Comparison of ENCODE assay signal across 8 cellular contexts in the genomic region with DNA sequence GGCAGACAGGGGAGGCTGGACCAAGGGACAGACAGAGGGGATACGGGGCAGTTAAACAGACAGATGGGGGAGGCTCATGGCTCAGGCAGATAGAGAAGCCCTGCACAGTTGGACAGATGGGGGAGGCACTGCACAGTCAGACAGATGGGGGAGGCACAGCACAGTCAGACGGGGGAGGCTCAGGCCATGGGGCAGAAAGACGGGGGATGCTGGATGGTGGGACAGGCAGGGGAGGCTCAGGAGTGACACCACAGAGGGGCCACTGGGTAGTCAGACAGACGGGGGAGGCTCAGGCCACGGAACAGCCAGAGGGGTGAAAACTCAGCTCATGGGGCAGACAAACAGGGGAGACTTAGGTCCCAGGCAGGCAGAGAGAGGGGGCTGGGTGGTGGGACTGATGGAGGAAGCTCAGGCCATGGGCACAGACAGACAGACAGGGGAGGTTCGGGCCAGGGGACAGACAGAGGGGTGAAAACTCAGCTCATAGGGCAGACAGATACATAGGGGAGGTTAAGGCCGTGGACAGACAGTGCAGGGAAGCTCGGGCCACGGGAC. TPM values are rescaled to one million over a fixed set of nuclear protein-coding genes. Genes with fewer than 3 reads are reported as not detected.
A peak's percentile ranks its signal among the peaks of the same experiment; 100 is the strongest.
DNase-seq lines count a peak whose midpoint lies in the region; ATAC-seq and TF ChIP-seq lines count a peak whose summit lies in the region.

No MANE protein-coding gene starts in this region.

- H3K27ac Mint-ChIP-seq in CD8-positive, alpha-beta memory T cell = peak overlapping the region; percentile 91 to 99 (median 95)

- H3K27me3 Mint-ChIP-seq in CD8-positive, alpha-beta memory T cell = no peaks in the 10 kb centered on the region

- H4K20me1 ChIP-seq in PC-9 (ENCODE audit: insufficient read depth) = peaks cover 12% of the 10 kb centered on the region

- peaks cover 35 to 42% (median 36%) of the 10 kb centered on the region in 3 donors for H3K4me1 Mint-ChIP-seq in CD8-positive, alpha-beta memory T cell

- POLR2A ChIA-PET in CD8-positive, alpha-beta memory T cell (lab: Charles Lee) = interaction anchor here (0.5 to 1.5 kb wide), 3 partner anchors 9 to 48 kb away, joined by 3 to 4 read pairs (median 4); no protein-coding TSS in a partner anchor
- POLR2A ChIA-PET in PC-9 (lab: Charles Lee; ENCODE audit: unreplicated experiment) = interaction anchor here (0.6 kb wide), 1 partner anchor 17 kb away, joined by 3 read pairs; no protein-coding TSS in a partner anchor

- H2AFZ ChIP-seq in PC-9 = 0 out of 2 replicates have a peak overlapping the region, but pooled peaks have one; percentile 48

- peaks cover 22% of the 10 kb centered on the region for H3K79me2 ChIP-seq in PC-9 (ENCODE audit: low read depth)

- 9 to 16% (median 10%) methylated on average over 9 of the region's 9 CpGs for WGBS in ovary, 3 donors

- peak overlapping the region; percentile 93 to 98 (median 95) for H3K4me3 Mint-ChIP-seq in CD8-positive, alpha-beta memory T cell

- H3K4me1 ChIP-seq in CD8-positive, alpha-beta memory T cell (ENCODE audit: insufficient read depth, low read length) = peaks cover 44% of the 10 kb centered on the region
- peaks cover 16% of the 10 kb centered on the region; the same call in 1 of the 2 replicates for H3K4me1 ChIP-seq in PC-9 (replicated peaks; ENCODE audit: insufficient read depth)
- H3K4me1 ChIP-seq in ovary (ENCODE audit: insufficient read depth) = peaks cover 10% of the 10 kb centered on the region

- no peaks in the 10 kb centered on the region for H3K9me3 ChIP-seq in CD8-positive, alpha-beta memory T cell (ENCODE audit: low read length)
- H3K9me3 ChIP-seq in PC-9 (ENCODE audit: insufficient read depth, low read depth) (no peaks in the 10 kb centered on the region), ovary (no peaks in the 10 kb centered on the region)

- H3F3A ChIP-seq in PC-9 (ENCODE audit: insufficient read depth, low read depth) = peaks cover 8% of the 10 kb centered on the region

- intact Hi-C loops in PC-9 (cut with micrococcal nuclease; ENCODE audit: unreplicated experiment) = loop anchor here (5.0 kb wide), 1 partner anchor 71 kb away; the partner anchor contains the start of gene CACTIN
- intact Hi-C loops in ovary (cut with DNase I) = no loop called here

- no peak for DNase-seq in CD8-positive, alpha-beta memory T cell
- DNase-seq in PC-9 (no peak), epithelial cell of proximal tubule (ENCODE audit: low read depth) (no peak), ovary (no peak), hepatic stellate cell (ENCODE audit: low spot score) (no peak)

- H3K4me2 ChIP-seq in PC-9 = peak overlapping the region; percentile 81

- no peaks in the 10 kb centered on the region for H3K36me3 ChIP-seq in CD8-positive, alpha-beta memory T cell (ENCODE audit: insufficient read depth, low read length)
- H3K36me3 ChIP-seq in PC-9 (ENCODE audit: low read depth) (no peaks in the 10 kb centered on the region), ovary (no peaks in the 10 kb centered on the region)

- ATAC-seq in HG03378 (IDR thresholded peaks at IDR 0.05; ENCODE audit: unreplicated experiment) (no peak), GM18861 (IDR thresholded peaks at IDR 0.05; ENCODE audit: unreplicated experiment) (no peak), HG03045 (IDR thresholded peaks at IDR 0.05; ENCODE audit: unreplicated experiment) (no peak)

- H3K36me3 Mint-ChIP-seq in CD8-positive, alpha-beta memory T cell = peaks cover 0 to 9% (median 2%) of the 10 kb centered on the region in 3 donors

- CTCF ChIA-PET in CD8-positive, alpha-beta memory T cell (lab: Charles Lee) = interaction anchor here (0.8 to 7.0 kb wide), 4 partner anchors 10 to 109 kb away, joined by 3 to 62 read pairs (median 4); partner anchors contain the start of gene GIPC3
- CTCF ChIA-PET in PC-9 (lab: Charles Lee) = interaction anchor here (0.9 kb wide), 1 partner anchor 12 kb away, joined by 3 read pairs; no protein-coding TSS in a partner anchor

- peak overlapping the region; percentile 69 for H3K27ac ChIP-seq in CD8-positive, alpha-beta memory T cell (ENCODE audit: low read depth, low read length)
- H3K27ac ChIP-seq in PC-9 (no peak overlapping the region), ovary (no peak overlapping the region)

- TF ChIP-seq EP300 in ovary (IDR thresholded peaks at IDR 0.05) = no peak

- TF ChIP-seq POLR2A in ovary (IDR thresholded peaks at IDR 0.05) = no peak

- H3K27me3 ChIP-seq in CD8-positive, alpha-beta memory T cell (ENCODE audit: insufficient read depth, low read length, poor library complexity, severe bottlenecking) = no peaks in the 10 kb centered on the region
- H3K27me3 ChIP-seq in PC-9 (ENCODE audit: insufficient read depth, low read depth) = no peaks in the 10 kb centered on the region
- H3K27me3 ChIP-seq in ovary = no peaks in the 10 kb centered on the region

- TF ChIP-seq CTCF in PC-9 (conservative IDR thresholded peaks at IDR 0.05) = no peak
- no peak for TF ChIP-seq CTCF in epithelial cell of proximal tubule (conservative IDR thresholded peaks at IDR 0.05; ENCODE audit: low read depth, low read length)
- TF ChIP-seq CTCF in ovary (IDR thresholded peaks at IDR 0.05) = no peak

- H3K9me2 ChIP-seq in PC-9 (ENCODE audit: insufficient read depth) = no peaks in the 10 kb centered on the region

- no TSS peak for BruUV-seq in PC-9 (replicated peaks; lab: Mats Ljungman, UMichigan)

- no peaks in the 10 kb centered on the region for H3K9me3 Mint-ChIP-seq in CD8-positive, alpha-beta memory T cell

- peak overlapping the region; percentile 89 for H3K4me3 ChIP-seq in CD8-positive, alpha-beta memory T cell (ENCODE audit: low read length)
- H3K4me3 ChIP-seq in PC-9 = peak overlapping the region; percentile 63
- H3K4me3 ChIP-seq in epithelial cell of proximal tubule (ENCODE audit: low read depth, low read length) = peak overlapping the region; percentile 87
- H3K4me3 ChIP-seq in ovary = peak overlapping the region; percentile 86

RNA-seq across cellular contexts. Expression of gene MFSD12, which starts 0.9 kb away (rescaled TPM):
- 100 to 1,000 TPM; 114 to 119 TPM for total RNA-seq in CD8-positive, alpha-beta memory T cell
- 48.9 TPM for polyA plus RNA-seq in CD8-positive, alpha-beta memory T cell
- 62.0 and 70.0 TPM in 2 replicates for total RNA-seq in PC-9 (2021)
- 238 and 260 TPM in 2 replicates for total RNA-seq in epithelial cell of proximal tubule
- 100 to 1,000 TPM in 1 of 7 donors, 10 to 100 TPM in 6; 19.2 to 104 (median 36.9) TPM for total RNA-seq in ovary
- polyA plus RNA-seq in ovary = 10 to 100 TPM; 17.4 to 21.1 TPM

RNA-seq across cellular contexts. Expression of gene HMG20B, which starts 16.2 kb away (rescaled TPM):
- 10 to 100 TPM; 44.0 to 50.6 TPM for total RNA-seq in CD8-positive, alpha-beta memory T cell
- 54.2 TPM for polyA plus RNA-seq in CD8-positive, alpha-beta memory T cell
- total RNA-seq in PC-9 (2021) (115 and 136 TPM in 2 replicates), epithelial cell of proximal tubule (125 and 135 TPM in 2 replicates), ovary (100 to 1,000 TPM in 1 of 7 donors, 10 to 100 TPM in 6; 44.5 to 109 (median 60.3) TPM)
- polyA plus RNA-seq in ovary = 10 to 100 TPM; 33.2 to 71.0 TPM

RNA-seq across cellular contexts. Expression of gene TEKTIP1, which starts 17.5 kb away (rescaled TPM):
- 1 to 10 TPM; 1.0 to 1.2 TPM for total RNA-seq in CD8-positive, alpha-beta memory T cell
- 0.38 TPM for polyA plus RNA-seq in CD8-positive, alpha-beta memory T cell
- 4.7 and 4.9 TPM in 2 replicates for total RNA-seq in PC-9 (2021)
- total RNA-seq in epithelial cell of proximal tubule = not detected in 2 replicates
- 1 to 10 TPM in 6 of 7 donors, not detected in 1; 1.2 to 5.6 (median 3.8) TPM for total RNA-seq in ovary
- polyA plus RNA-seq in ovary = under 1 TPM in 1 of 2 donors, not detected in 1; 0.54 TPM

RNA-seq across cellular contexts. Expression of gene GIPC3, which starts 28.8 kb away (rescaled TPM):
- total RNA-seq in CD8-positive, alpha-beta memory T cell = under 1 TPM; 0.33 to 0.46 TPM
- polyA plus RNA-seq in CD8-positive, alpha-beta memory T cell = 1.8 TPM
- total RNA-seq in PC-9 (2021) (0.13 TPM in 1 of 2 replicates, not detected in the other), epithelial cell of proximal tubule (not detected in 2 replicates), ovary (under 1 TPM; 0.11 to 0.66 (median 0.35) TPM)
- polyA plus RNA-seq in ovary = 1 to 10 TPM in 1 of 2 donors, under 1 TPM in 1; 0.52 to 3.3 TPM

RNA-seq across cellular contexts. Expression of gene TBXA2R, which starts 50.2 kb away (rescaled TPM):
- total RNA-seq in CD8-positive, alpha-beta memory T cell = 1 to 10 TPM; 1.5 to 2.4 TPM
- polyA plus RNA-seq in CD8-positive, alpha-beta memory T cell = 7.6 TPM
- total RNA-seq in PC-9 (2021) = 0.38 TPM in 1 of 2 replicates, not detected in the other
- total RNA-seq in epithelial cell of proximal tubule = 0.17 and 0.51 TPM in 2 replicates
- total RNA-seq in ovary = 1 to 10 TPM; 1.1 to 3.7 (median 1.8) TPM
- 1 to 10 TPM; 1.3 to 1.5 TPM for polyA plus RNA-seq in ovary
